Comparison of ENCODE assay signal across 8 cellular contexts in the genomic region with DNA sequence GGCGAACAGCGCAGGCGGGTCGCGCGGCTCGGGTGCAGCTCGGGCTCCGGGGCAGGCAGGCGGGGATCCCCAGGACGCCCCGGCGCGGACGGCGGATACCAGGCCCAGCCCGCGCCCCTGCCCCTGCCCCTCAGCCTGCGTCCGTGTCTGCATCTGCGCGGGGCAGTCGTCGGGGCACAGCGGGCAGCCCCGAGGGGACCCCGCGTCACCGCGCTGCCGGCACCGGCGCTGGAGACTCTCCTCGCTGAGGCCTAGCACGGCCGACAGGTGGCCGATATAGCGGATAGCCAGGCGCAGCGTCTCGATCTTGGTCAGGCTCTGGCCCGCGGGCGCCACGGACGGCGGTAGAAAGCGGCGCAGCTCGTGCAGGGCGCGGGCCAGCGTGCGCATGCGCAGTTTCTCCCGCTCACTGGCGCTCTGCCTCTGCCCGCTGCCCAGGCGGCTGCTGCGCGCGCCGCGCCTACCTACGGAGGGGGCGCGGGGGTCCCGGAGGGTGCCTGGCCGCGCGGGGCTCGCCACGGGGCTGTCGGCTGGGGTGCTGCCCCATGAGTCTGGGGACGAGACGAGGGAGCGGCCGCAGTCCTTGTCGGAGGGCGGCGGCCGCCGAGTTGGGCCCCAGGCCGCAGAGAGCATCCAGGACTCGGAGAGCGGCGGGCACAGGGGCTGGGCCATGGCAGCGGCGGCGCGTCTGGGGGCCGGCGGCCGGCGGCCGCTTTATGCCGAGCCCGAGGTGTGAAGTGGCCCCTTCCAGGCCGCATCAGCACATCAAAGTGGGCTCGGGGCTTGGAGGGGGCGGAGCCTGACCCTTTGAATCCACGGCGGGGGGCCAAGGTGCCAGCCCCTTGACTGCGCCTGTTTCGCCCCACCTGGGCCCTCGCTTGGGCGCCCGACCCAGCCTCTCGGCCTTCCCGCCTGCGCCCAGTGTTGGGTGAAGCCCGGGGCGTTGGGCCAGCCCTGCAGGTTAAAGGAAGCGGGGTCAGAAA. TPM values are rescaled to one million over a fixed set of nuclear protein-coding genes. Genes with fewer than 3 reads are reported as not detected.
DNase-seq lines count a peak whose midpoint lies in the region; ATAC-seq, FAIRE-seq and TF ChIP-seq lines count a peak whose summit lies in the region.

MESP1 (minus strand) TSS at position 690 of the 983 bp plus-strand sequence; CDS start at position 672, 18 bp downstream.

- intact Hi-C loops in heart right ventricle (cut with DNase I) (loop anchor here in 4 of 10 donors (10.0 kb wide), 2 partner anchors 324 to 334 kb away; no protein-coding TSS in a partner anchor), posterior vena cava (cut with DNase I) (loop anchor here in 1 of 2 donors (10.0 kb wide), 1 partner anchor 484 kb away; the partner anchor contains the start of genes CIB1 and GDPGP1)

- H3K79me2 ChIP-seq in SU-DHL-6 (ENCODE audit: insufficient read depth, low read length), result no peaks in the 10 kb centered on the region

- H3K27ac ChIP-seq in SU-DHL-6 (ENCODE audit: low read depth, low read length) (no peak within 1 kb of the TSS), heart right ventricle (peak within 1 kb of the TSS in 6 of 10 donors; percentile 1 to 70 (median 48)), upper lobe of left lung (peak within 1 kb of the TSS in 3 of 4 donors; percentile 23 to 79 (median 46))

- TF ChIP-seq POLR2A in GM12891 (IDR thresholded peaks at IDR 0.05; ENCODE audit: low read depth, low read length), result no peak
- TF ChIP-seq POLR2A in upper lobe of left lung (IDR thresholded peaks at IDR 0.05), result peak in 1 of 4 donors; percentile 77

- H3K4me3 ChIP-seq in SU-DHL-6 (ENCODE audit: insufficient read depth, low read length, poor library complexity, severe bottlenecking), result peak within 1 kb of the TSS; percentile 56
- peak within 1 kb of the TSS; percentile 82 for H3K4me3 ChIP-seq in adipocyte (ENCODE audit: low read length)
- H3K4me3 ChIP-seq in heart right ventricle, result peak within 1 kb of the TSS; percentile 48 to 80 (median 67)
- H3K4me3 ChIP-seq in upper lobe of left lung, result peak within 1 kb of the TSS; percentile 26 to 81 (median 66)

- peak; percentile 98 for FAIRE-seq in GM12891 (lab: Jason Lieb, UNC)

- DNase-seq in GM12891 (ENCODE audit: insufficient read length, low spot score), result peak; percentile 97
- peak; percentile 93 to 97 (median 96) for DNase-seq in NCI-H1417 (lab: John Stamatoyannopoulos, UW)
- DNase-seq in adipocyte (ENCODE audit: low read depth), result peak; percentile 96
- DNase-seq in heart right ventricle, result peak; percentile 87 to 92
- DNase-seq in posterior vena cava (ENCODE audit: low spot score), result peak; percentile 97
- peak; percentile 95 to 99 for DNase-seq in upper lobe of left lung

- peaks cover 14% of the 10 kb centered on the region for H3K4me1 ChIP-seq in adipocyte (ENCODE audit: control insufficient read depth, insufficient read depth, low read length)
- H3K4me1 ChIP-seq in heart right ventricle, result peaks cover 0 to 17% (median 14%) of the 10 kb centered on the region in 9 donors
- peaks cover 13 to 25% (median 14%) of the 10 kb centered on the region in 4 donors for H3K4me1 ChIP-seq in upper lobe of left lung

- H3K4me2 ChIP-seq in SU-DHL-6 (ENCODE audit: low read depth, low read length, poor library complexity, severe bottlenecking), result peak within 1 kb of the TSS; percentile 67

- no peaks in the 10 kb centered on the region for H4K20me1 ChIP-seq in SU-DHL-6 (ENCODE audit: low read depth, low read length)

- no peaks in the 10 kb centered on the region for H3K9me3 ChIP-seq in SU-DHL-6 (ENCODE audit: insufficient read depth, low read length)
- H3K9me3 ChIP-seq in adipocyte (ENCODE audit: control insufficient read depth, low read length), result no peaks in the 10 kb centered on the region
- H3K9me3 ChIP-seq in heart right ventricle, result no peaks in the 10 kb centered on the region
- H3K9me3 ChIP-seq in upper lobe of left lung, result no peaks in the 10 kb centered on the region

- H2AFZ ChIP-seq in SU-DHL-6 (ENCODE audit: low read depth, low read length, severe bottlenecking), result peak within 1 kb of the TSS; percentile 91

- no peaks in the 10 kb centered on the region for H3K36me3 ChIP-seq in SU-DHL-6 (ENCODE audit: low read length)
- H3K36me3 ChIP-seq in adipocyte (ENCODE audit: control insufficient read depth, insufficient read depth, low read length, severe bottlenecking), result no peaks in the 10 kb centered on the region
- H3K36me3 ChIP-seq in heart right ventricle, result no peaks in the 10 kb centered on the region
- no peaks in the 10 kb centered on the region for H3K36me3 ChIP-seq in upper lobe of left lung

- no peaks in the 10 kb centered on the region for H3K9me2 ChIP-seq in SU-DHL-6 (replicated peaks; ENCODE audit: insufficient read depth, low read length)

- ATAC-seq in HG02798 (IDR thresholded peaks at IDR 0.05; ENCODE audit: poor library complexity, unreplicated experiment) (peak; percentile 89), heart right ventricle (peak; percentile 95 to 97 (median 96)), upper lobe of left lung (ENCODE audit: low FRiP score in 2 of 2) (peak; percentile 92 to 97)

- 4% methylated on average over 94 to 114 of the region's 114 CpGs for WGBS in heart right ventricle, 2 donors
- 0 to 10% methylated on average over 3 to 24 of the region's 114 CpGs for WGBS in upper lobe of left lung, 2 donors

- no peak for TF ChIP-seq EP300 in upper lobe of left lung (IDR thresholded peaks at IDR 0.05)

- H3K9ac ChIP-seq in SU-DHL-6 (ENCODE audit: low read length), result peak within 1 kb of the TSS; percentile 65
- peak within 1 kb of the TSS; percentile 85 for H3K9ac ChIP-seq in adipocyte (ENCODE audit: low read length)

- no peaks in the 10 kb centered on the region for H3F3A ChIP-seq in SU-DHL-6 (ENCODE audit: insufficient read depth)

- TF ChIP-seq CTCF in SU-DHL-6 (IDR thresholded peaks at IDR 0.05; ENCODE audit: insufficient read depth, low read length, poor library complexity, severe bottlenecking), result peak; percentile 49
- TF ChIP-seq CTCF in heart right ventricle (IDR thresholded peaks at IDR 0.05), result peak; percentile 43 to 87 (median 74)
- TF ChIP-seq CTCF in upper lobe of left lung (IDR thresholded peaks at IDR 0.05), result peak; percentile 72 to 99 (median 95)

- H3K27me3 ChIP-seq in SU-DHL-6 (ENCODE audit: low read length) (no peaks in the 10 kb centered on the region), adipocyte (replicated peaks; ENCODE audit: control insufficient read depth, insufficient read depth, low read length) (peaks cover 9% of the 10 kb centered on the region), heart right ventricle (peaks cover 0 to 34% (median 20%) of the 10 kb centered on the region in 7 donors), upper lobe of left lung (peaks cover 0 to 6% (median 0%) of the 10 kb centered on the region in 4 donors)

TF ChIP-seq in GM12891, 5 proteins besides CTCF, POLR2A, EP300 and RAD21:
- no peak for TF ChIP-seq POU2F2 (IDR thresholded peaks at IDR 0.05; ENCODE audit: low read depth, low read length)
- no peak for TF ChIP-seq PAX5 (IDR thresholded peaks at IDR 0.05; ENCODE audit: insufficient read depth, low read length, severe bottlenecking)
- TF ChIP-seq TAF1 (IDR thresholded peaks at IDR 0.05; ENCODE audit: low read depth, low read length), result no peak
- no peak for TF ChIP-seq POLR2AphosphoS5 (IDR thresholded peaks at IDR 0.05; ENCODE audit: low read depth, low read length)
- no peak for TF ChIP-seq SPI1 (IDR thresholded peaks at IDR 0.05; ENCODE audit: low read depth, low read length)

RNA-seq across cellular contexts. Expression of gene MESP1, which starts in this region (rescaled TPM):
- 0.62 TPM for polyA plus RNA-seq in GM12891 (2012; ENCODE audit: low read depth, missing spikeins)
- total RNA-seq in heart right ventricle (1 to 10 TPM; 1.3 to 7.6 (median 5.6) TPM), posterior vena cava (under 1 TPM; 0.52 to 0.69 TPM), upper lobe of left lung (1 to 10 TPM in 5 of 6 donors, under 1 TPM in 1; 0.49 to 3.5 (median 1.7) TPM)
- 1 to 10 TPM; 1.3 to 9.2 TPM for polyA plus RNA-seq in heart right ventricle

Comparison
In these comparisons a context has a peak if more than half of its experiments do, and no peak if none do; other contexts are left out.
1. Peak in DNase-seq in posterior vena cava; RNA of the gene not detected or under 1 TPM.